In the genomic region with DNA sequence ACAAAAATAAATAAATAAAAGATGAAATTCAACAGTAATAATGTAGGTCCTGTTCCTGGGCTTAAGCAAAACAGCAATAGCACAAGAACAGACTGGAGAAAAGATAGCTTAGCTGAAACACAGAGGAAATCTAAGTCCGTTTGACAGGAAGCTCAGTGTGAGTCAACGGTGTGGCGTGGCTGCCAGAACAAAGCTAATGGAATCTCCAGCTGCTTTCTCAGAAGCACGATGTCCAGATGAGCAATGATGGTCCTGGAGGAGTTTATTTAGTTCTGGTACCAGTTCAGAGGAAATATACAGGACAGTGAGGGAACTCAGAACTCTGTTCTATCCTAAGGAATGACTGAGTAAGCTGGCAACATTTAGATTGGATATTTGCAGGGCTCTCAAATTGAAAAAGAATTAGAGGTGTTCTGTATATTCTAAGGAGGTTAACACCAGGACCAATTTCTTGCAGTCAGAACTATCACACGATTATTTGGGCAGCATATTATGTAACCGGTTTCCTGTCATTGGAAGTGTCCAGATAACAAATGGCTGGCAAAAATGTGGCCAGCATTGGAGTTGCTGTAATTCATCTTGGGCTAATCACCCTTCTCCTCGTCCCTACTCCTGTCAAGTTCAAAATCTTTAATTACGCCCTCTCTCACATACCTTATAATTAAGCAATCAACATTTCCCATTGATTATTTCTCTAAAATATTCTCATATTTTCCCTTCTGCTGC, we compare ENCODE assay signal across 8 cellular contexts. TPM values are rescaled to one million over a fixed set of nuclear protein-coding genes. Genes with fewer than 3 reads are reported as not detected.
DNase-seq lines count a peak whose midpoint lies in the region; ATAC-seq and TF ChIP-seq lines count a peak whose summit lies in the region.

No MANE protein-coding gene starts in this region.

- H3K4ac ChIP-seq in mesenchymal stem cell (ENCODE audit: low read depth in 1 of 2, low read length in 2 of 2) (no peak overlapping the region), neuronal stem cell (ENCODE audit: low read length) (no peak overlapping the region)

- no peak overlapping the region for H3K18ac ChIP-seq in mesenchymal stem cell (ENCODE audit: low read depth in 1 of 2, low read length in 2 of 2)
- H3K18ac ChIP-seq in neuronal stem cell (ENCODE audit: low read length), result no peak overlapping the region

- 8% methylated on average over 8 of the region's 8 CpGs for WGBS in mesenchymal stem cell
- WGBS in neuronal stem cell (ENCODE audit: extremely low coverage in 2 of 2, insufficient read length in 2 of 2, insufficient replicate concordance in 1 of 2), 2 donors, result 100% methylated on average over 1 of the region's 8 CpGs; no CpG with 5 or more reads in 1 of the 2 donors

- H2AK5ac ChIP-seq in mesenchymal stem cell (ENCODE audit: low read length, severe bottlenecking) (no peak overlapping the region), neuronal stem cell (ENCODE audit: low read depth, low read length) (no peak overlapping the region)

- peak overlapping the region; percentile 4 for H3K9ac ChIP-seq in mesenchymal stem cell (ENCODE audit: low read length)
- H3K9ac ChIP-seq in neuronal stem cell (ENCODE audit: low read depth, low read length, poor library complexity), result no peak overlapping the region

- no peak overlapping the region for H3K23ac ChIP-seq in mesenchymal stem cell (ENCODE audit: low read length in 2 of 2)
- no peak overlapping the region for H3K23ac ChIP-seq in neuronal stem cell (ENCODE audit: low read depth, low read length, poor library complexity)

- H2BK15ac ChIP-seq in mesenchymal stem cell (ENCODE audit: low read depth, poor library complexity, severe bottlenecking) (no peak overlapping the region), neuronal stem cell (ENCODE audit: low read length) (no peak overlapping the region)

- no peak for DNase-seq in AG04450 (ENCODE audit: low read depth, low spot score)
- peak; percentile 40 for DNase-seq in KBM-7
- DNase-seq in ascending aorta (ENCODE audit: low spot score in 2 of 2), result peak in 1 of 2 donors; percentile 80
- DNase-seq in mesenchymal stem cell, result peak; percentile 88
- no peak for DNase-seq in stimulated activated naive CD4-positive, alpha-beta T cell treated with Interleukin-2 at 50 U/mL for 16 hours (lab: John Stamatoyannopoulos, UW)
- DNase-seq in OCI-M2 (lab: John Stamatoyannopoulos, UW; ENCODE audit: unreplicated experiment), result no peak
- DNase-seq in neuronal stem cell (ENCODE audit: low spot score), result no peak

- H2BK5ac ChIP-seq in mesenchymal stem cell (ENCODE audit: low read depth, low read length, poor library complexity, severe bottlenecking) (no peak overlapping the region), neuronal stem cell (ENCODE audit: low read length) (no peak overlapping the region)

- CTCF ChIA-PET in AG04450 (lab: Charles Lee), result interaction anchor here (3.4 kb wide), 1 partner anchor 10 kb away, joined by 30 read pairs; no protein-coding TSS in a partner anchor

- H2AFZ ChIP-seq in mesenchymal stem cell (ENCODE audit: low read depth, low read length) (no peak overlapping the region), neuronal stem cell (ENCODE audit: low read length) (no peak overlapping the region)

- H3K4me3 ChIP-seq in AG04450 (ENCODE audit: low read depth, low read length), result no peak overlapping the region
- H3K4me3 ChIP-seq in ascending aorta, result no peak overlapping the region
- no peak overlapping the region for H3K4me3 ChIP-seq in mesenchymal stem cell (ENCODE audit: insufficient read depth in 1 of 2, low read depth in 1 of 2, low read length in 2 of 2)
- no peak overlapping the region for H3K4me3 ChIP-seq in neuronal stem cell (ENCODE audit: low read length in 2 of 2)

- H4K8ac ChIP-seq in mesenchymal stem cell (ENCODE audit: low read length) (no peak overlapping the region), neuronal stem cell (ENCODE audit: low read depth, low read length) (no peak overlapping the region)

- no peak overlapping the region for H3K14ac ChIP-seq in mesenchymal stem cell (ENCODE audit: low read length in 2 of 2)
- H3K14ac ChIP-seq in neuronal stem cell (ENCODE audit: low read length), result no peak overlapping the region

- peaks cover 10 to 41% of the 10 kb centered on the region in 2 donors for H3K4me1 ChIP-seq in ascending aorta
- H3K4me1 ChIP-seq in mesenchymal stem cell (ENCODE audit: control insufficient read depth, insufficient read depth, low read depth, low read length), result peaks cover 6% of the 10 kb centered on the region
- H3K4me1 ChIP-seq in neuronal stem cell (ENCODE audit: control insufficient read depth in 2 of 2, insufficient read depth in 1 of 2, low read depth in 1 of 2, low read length in 2 of 2), result peaks cover 0 to 4% of the 10 kb centered on the region in 2 donors

- H4K91ac ChIP-seq in mesenchymal stem cell (ENCODE audit: low read length) (no peak overlapping the region), neuronal stem cell (ENCODE audit: low read depth, low read length, poor library complexity) (no peak overlapping the region)

- TF ChIP-seq CTCF in AG04450 (IDR thresholded peaks at IDR 0.05; ENCODE audit: low read depth, low read length) (no peak), ascending aorta (IDR thresholded peaks at IDR 0.05) (no peak)

- POLR2A ChIA-PET in AG04450 (lab: Yijun Ruan, JAX), result interaction anchor here (1.2 kb wide), 1 partner anchor 10 kb away, joined by 3 read pairs; no protein-coding TSS in a partner anchor

- H3K4me2 ChIP-seq in mesenchymal stem cell (ENCODE audit: low read length, poor library complexity, severe bottlenecking) (no peak overlapping the region), neuronal stem cell (ENCODE audit: insufficient read depth, low read length, poor library complexity, severe bottlenecking) (no peak overlapping the region)

- no peaks in the 10 kb centered on the region for H3K27me3 ChIP-seq in AG04450 (ENCODE audit: control insufficient read depth, insufficient read depth, low read length)
- H3K27me3 ChIP-seq in ascending aorta, result no peaks in the 10 kb centered on the region
- no peaks in the 10 kb centered on the region for H3K27me3 ChIP-seq in mesenchymal stem cell (ENCODE audit: control insufficient read depth in 1 of 2, insufficient read depth in 1 of 2, low read length in 2 of 2)
- peaks cover 0 to 40% (median 0%) of the 10 kb centered on the region in 3 experiments for H3K27me3 ChIP-seq in neuronal stem cell (ENCODE audit: control insufficient read depth in 3 of 3, insufficient read depth in 3 of 3, low read depth in 1 of 3, low read length in 3 of 3)

- H2BK12ac ChIP-seq in mesenchymal stem cell (ENCODE audit: low read length in 2 of 2) (no peak overlapping the region), neuronal stem cell (ENCODE audit: low read length) (no peak overlapping the region)

- H3K9me3 ChIP-seq in AG04450 (ENCODE audit: control insufficient read depth, insufficient read depth, low read length) (no peaks in the 10 kb centered on the region), ascending aorta (no peaks in the 10 kb centered on the region), mesenchymal stem cell (ENCODE audit: control insufficient read depth, low read length) (no peaks in the 10 kb centered on the region), neuronal stem cell (replicated peaks in 1 of 2; ENCODE audit: control insufficient read depth in 2 of 2, insufficient read depth in 1 of 2, low read depth in 1 of 2, low read length in 2 of 2) (no peaks in the 10 kb centered on the region)

- H3K27ac ChIP-seq in AG04450 (ENCODE audit: low read depth, low read length), result peak overlapping the region; percentile 47
- H3K27ac ChIP-seq in ascending aorta, result peak overlapping the region; percentile 32 to 77
- H3K27ac ChIP-seq in mesenchymal stem cell (ENCODE audit: low read length, poor library complexity, severe bottlenecking), result no peak overlapping the region
- H3K27ac ChIP-seq in neuronal stem cell (replicated peaks; ENCODE audit: low read length), result no peak overlapping the region

- in situ Hi-C loops in KBM-7 (cut with MboI; ENCODE audit: low pct_unique_long_range_greater_than_20kb, low sequenced_read_pairs), result no loop called here

- H3K36me3 ChIP-seq in ascending aorta, result no peaks in the 10 kb centered on the region
- no peaks in the 10 kb centered on the region for H3K36me3 ChIP-seq in mesenchymal stem cell (ENCODE audit: control insufficient read depth in 1 of 2, insufficient read depth in 2 of 2, low read depth in 1 of 2, low read length in 2 of 2)
- no peaks in the 10 kb centered on the region for H3K36me3 ChIP-seq in neuronal stem cell (replicated peaks in 1 of 2; ENCODE audit: control insufficient read depth in 2 of 2, insufficient read depth in 2 of 2, low read length in 2 of 2)

- H3K79me1 ChIP-seq in mesenchymal stem cell (replicated peaks; ENCODE audit: low read length, poor library complexity, severe bottlenecking) (no peaks in the 10 kb centered on the region), neuronal stem cell (ENCODE audit: low read depth, low read length) (no peaks in the 10 kb centered on the region)

- no peak for ATAC-seq in HG03520 (IDR thresholded peaks at IDR 0.05; ENCODE audit: unreplicated experiment)

- intact Hi-C loops in ascending aorta (cut with DNase I), result no loop called here

- H2BK120ac ChIP-seq in mesenchymal stem cell (ENCODE audit: low read depth, low read length), result no peak overlapping the region
- H2BK120ac ChIP-seq in neuronal stem cell (ENCODE audit: low read depth, low read length), result no peak overlapping the region

RNA-seq across cellular contexts. Expression of a gene that starts 12.7 kb away (rescaled TPM):
- 2.5 and 2.8 TPM in 2 replicates for polyA plus RNA-seq in AG04450 (2011; rRNA removed)
- 3.7 and 5.1 TPM in 2 replicates for polyA minus RNA-seq in AG04450 (2011; rRNA and poly(A)+ RNA removed)
- 2.9 TPM for total RNA-seq in ascending aorta
- polyA plus RNA-seq in mesenchymal stem cell (2013, experiment 1 of 2), result 2.8 TPM
- 2.4 TPM for polyA plus RNA-seq in mesenchymal stem cell (2013, experiment 2 of 2)
- 0.01 TPM for polyA plus RNA-seq in neuronal stem cell (2013, experiment 1 of 2)
- polyA plus RNA-seq in neuronal stem cell (2013, experiment 2 of 2), result under 0.01 TPM

RNA-seq across cellular contexts. Expression of a gene that starts 24.5 kb away (rescaled TPM):
- polyA plus RNA-seq in AG04450 (2011; rRNA removed), result 41.5 and 50.5 TPM in 2 replicates
- 39.4 and 47.1 TPM in 2 replicates for polyA minus RNA-seq in AG04450 (2011; rRNA and poly(A)+ RNA removed)
- 3.4 TPM for total RNA-seq in ascending aorta
- 31.1 TPM for polyA plus RNA-seq in mesenchymal stem cell (2013, experiment 1 of 2)
- polyA plus RNA-seq in mesenchymal stem cell (2013, experiment 2 of 2), result 35.1 TPM
- polyA plus RNA-seq in neuronal stem cell (2013, experiment 1 of 2), result 71.0 TPM
- polyA plus RNA-seq in neuronal stem cell (2013, experiment 2 of 2), result 71.8 TPM

Comparison
In these comparisons a context has a peak if more than half of its experiments do, and no peak if none do; other contexts are left out.
1. DNase-seq: peak in KBM-7 (single experiment) and mesenchymal stem cell (single experiment); none in AG04450 (single experiment), stimulated activated naive CD4-positive, alpha-beta T cell treated with Interleukin-2 at 50 U/mL for 16 hours (single experiment), OCI-M2 (single experiment) and neuronal stem cell (single experiment).
2. H3K27ac ChIP-seq: peak in AG04450 (single experiment) and ascending aorta (2 of 2); none in mesenchymal stem cell (single experiment) and neuronal stem cell (single experiment).